ENCODE assay signal across 26 cellular contexts in genomic region chr10:123755061-123755460, GRCh38.
"Had no signal": no experiment of that assay in that cellular context is flagged by ENCODE, and none has a peak within 500 bp of the region (broad histone marks: within the 10 kb centered on the region; RNA-seq: fewer than 3 reads in every experiment).

No MANE protein-coding gene starts in this region.

- H3K4me1 Mint-ChIP-seq: stimulated activated naive B cell treated with anti-CD40 and anti-IgM and Interleukin-4, amounts not matched to agents 10 μg/mL and 1 μg/mL and 100 μg/mL, for 72 hours had no signal

- H3K4me3 Mint-ChIP-seq: naive thymus-derived CD8-positive, alpha-beta T cell; nephron; neural crest cell; stimulated activated naive B cell treated with anti-CD40 and anti-IgM and Interleukin-4, amounts not matched to agents 10 μg/mL and 1 μg/mL and 100 μg/mL, for 72 hours had no signal

- DNase-seq: hippocampal formation; kidney; left colon; left lung; lower lobe of right lung; mammary epithelial cell; mesenchymal stem cell; naive thymus-derived CD8-positive, alpha-beta T cell; occipital lobe; right lobe of liver; stimulated activated CD4-positive, alpha-beta T cell treated with anti-CD3 and anti-CD28 coated beads, Interleukin-2, amount 100 ng/mL, for 24 hours; stimulated activated CD4-positive, alpha-beta T cell treated with anti-CD3 and anti-CD28 coated beads, Interleukin-4, amount 100 ng/mL, for 1 hour; stimulated activated naive B cell treated with anti-CD40 and anti-IgM and Interleukin-4, amounts not matched to agents 10 μg/mL and 1 μg/mL and 100 μg/mL, for 72 hours; stimulated activated naive CD8-positive, alpha-beta T cell treated with anti-CD3 and anti-CD28 coated beads, Interleukin-15, Interleukin-2, amounts not matched to agents 100 U/mL and 50 U/mL, for 24 hours; stomach; testis; thyroid gland; trophoblast cell; upper lobe of right lung had no signal

- H3K36me3 Mint-ChIP-seq: naive thymus-derived CD8-positive, alpha-beta T cell; stimulated activated naive B cell treated with anti-CD40 and anti-IgM and Interleukin-4, amounts not matched to agents 10 μg/mL and 1 μg/mL and 100 μg/mL, for 72 hours had no signal

- H3K79me2 ChIP-seq: parathyroid adenoma had no signal

- H3K27me3 ChIP-seq: right atrium auricular region, right lobe of liver, testis, thyroid gland had no signal

- H3K4me2 ChIP-seq: smooth muscle cell had no signal

- H3K9ac ChIP-seq: parathyroid adenoma had no signal

- ATAC-seq: left colon; left lung; lower lobe of right lung; naive thymus-derived CD8-positive, alpha-beta T cell; right lobe of liver; stimulated activated naive B cell treated with anti-CD40 and anti-IgM and Interleukin-4, amounts not matched to agents 10 μg/mL and 1 μg/mL and 100 μg/mL, for 72 hours; stimulated activated naive CD8-positive, alpha-beta T cell treated with anti-CD3 and anti-CD28 coated beads, Interleukin-15, Interleukin-2, amounts not matched to agents 100 U/mL and 50 U/mL, for 24 hours; upper lobe of right lung had no signal

- H3K27ac ChIP-seq: left lung, lower lobe of right lung, neutrophil, parathyroid adenoma, right atrium auricular region, right lobe of liver, stomach, testis, thyroid gland, upper lobe of right lung had no signal

- H2AFZ ChIP-seq: parathyroid adenoma had no signal

- H3K4me3 ChIP-seq: left lung, lower lobe of right lung, right atrium auricular region, right lobe of liver, smooth muscle cell, stomach, testis, thyroid gland, upper lobe of right lung had no signal

- H3K4me1 ChIP-seq: left lung, lower lobe of right lung, parathyroid adenoma, right atrium auricular region, right lobe of liver, testis, thyroid gland, upper lobe of right lung had no signal

- H3K9me3 ChIP-seq: lower lobe of right lung, neutrophil, right atrium auricular region, right lobe of liver, testis, thyroid gland, upper lobe of right lung had no signal

- H3K36me3 ChIP-seq: left lung, lower lobe of right lung, neutrophil, right atrium auricular region, right lobe of liver, thyroid gland, upper lobe of right lung had no signal

- H3K27ac Mint-ChIP-seq: naive thymus-derived CD8-positive, alpha-beta T cell; nephron; progenitor cell of endocrine pancreas; stimulated activated naive B cell treated with anti-CD40 and anti-IgM and Interleukin-4, amounts not matched to agents 10 μg/mL and 1 μg/mL and 100 μg/mL, for 72 hours had no signal
